In genomic region chr13:47120284-47120683, GRCh38 we compare ENCODE assay signal across 24 cellular contexts.
"Had no signal": no experiment of that assay in that cellular context is flagged by ENCODE, and none has a peak within 500 bp of the region (broad histone marks: within the 10 kb centered on the region; RNA-seq: fewer than 3 reads in every experiment).

No MANE protein-coding gene starts in this region.

- H3K36me3 ChIP-seq: gastroesophageal sphincter, heart left ventricle, sigmoid colon, tibial artery had no signal

- H3K27ac Mint-ChIP-seq: activated B cell treated with CpG ODN at 0.5 μM for 24 hours; activated CD4-positive, alpha-beta T cell treated with anti-CD3 and anti-CD28 coated beads for 36 hours; activated naive CD4-positive, alpha-beta T cell treated with anti-CD3 and anti-CD28 coated beads for 36 hours; activated naive CD8-positive, alpha-beta T cell treated with anti-CD3 and anti-CD28 coated beads, Interleukin-2, amount 10 ng/mL, durations not matched to agents 7 days and 5 days; endodermal cell; memory B cell; naive B cell had no signal

- H3K4me1 Mint-ChIP-seq: activated B cell treated with CpG ODN at 0.5 μM for 24 hours; activated CD4-positive, alpha-beta T cell treated with anti-CD3 and anti-CD28 coated beads for 36 hours; activated naive CD8-positive, alpha-beta T cell treated with anti-CD3 and anti-CD28 coated beads, Interleukin-2, amount 10 ng/mL, durations not matched to agents 7 days and 5 days; memory B cell; naive B cell had no signal

- H3K27me3 ChIP-seq: gastroesophageal sphincter, heart left ventricle, sigmoid colon, tibial artery had no signal

- H3K9me3 ChIP-seq: gastroesophageal sphincter, heart left ventricle, sigmoid colon, tibial artery had no signal

- DNase-seq: activated B cell treated with CpG ODN at 0.5 μM for 24 hours; activated CD4-positive, alpha-beta T cell treated with anti-CD3 and anti-CD28 coated beads for 36 hours; activated CD4-positive, alpha-beta T cell treated with anti-CD3 and anti-CD28 coated beads, Interleukin-2, amount 50 U/mL, for 48 hours; activated effector memory CD4-positive, alpha-beta T cell treated with Interleukin-2 at 50 U/mL for 16 hours; activated naive CD4-positive, alpha-beta T cell treated with anti-CD3 and anti-CD28 coated beads for 36 hours; activated naive CD8-positive, alpha-beta T cell treated with anti-CD3 and anti-CD28 coated beads, Interleukin-2, amount 10 ng/mL, durations not matched to agents 7 days and 5 days; activated T-cell treated with anti-CD3 and anti-CD28 coated beads, Interleukin-2, amount 50 U/mL, for 48 hours; amniotic stem cell; cerebellar nuclear complex; endodermal cell; heart left ventricle; naive B cell; retina; sigmoid colon; stimulated activated CD4-positive, alpha-beta T cell treated with anti-CD3 and anti-CD28 coated beads, Interleukin-2, amount 100 ng/mL, for 48 hours; stimulated activated CD8-positive, alpha-beta memory T cell treated with anti-CD3 and anti-CD28 coated beads, Interleukin-4, amount 100 ng/mL, for 48 hours; stimulated activated naive CD4-positive, alpha-beta T cell; substantia nigra; T-helper 1 cell; tibial artery had no signal

- H3K36me3 Mint-ChIP-seq: activated naive CD8-positive, alpha-beta T cell treated with anti-CD3 and anti-CD28 coated beads, Interleukin-2, amount 10 ng/mL, durations not matched to agents 7 days and 5 days; memory B cell; naive B cell had no signal

- ATAC-seq: activated CD4-positive, alpha-beta T cell treated with anti-CD3 and anti-CD28 coated beads for 36 hours; gastroesophageal sphincter; heart left ventricle had no signal

- H3K27me3 Mint-ChIP-seq: activated B cell treated with CpG ODN at 0.5 μM for 24 hours, memory B cell, naive B cell had no signal

- H3K4me1 ChIP-seq: gastroesophageal sphincter, heart left ventricle had no signal

- FAIRE-seq: islet of Langerhans had no signal

- H3K9me3 Mint-ChIP-seq: activated B cell treated with CpG ODN at 0.5 μM for 24 hours; activated naive CD4-positive, alpha-beta T cell treated with anti-CD3 and anti-CD28 coated beads for 36 hours; activated naive CD8-positive, alpha-beta T cell treated with anti-CD3 and anti-CD28 coated beads, Interleukin-2, amount 10 ng/mL, durations not matched to agents 7 days and 5 days; endodermal cell; memory B cell; naive B cell had no signal

- H3K27ac ChIP-seq: coronary artery, gastroesophageal sphincter, heart left ventricle, sigmoid colon, tibial artery had no signal

- H3K4me3 ChIP-seq: coronary artery, gastroesophageal sphincter, heart left ventricle, sigmoid colon, tibial artery had no signal

- H3K4me3 Mint-ChIP-seq: activated B cell treated with CpG ODN at 0.5 μM for 24 hours; activated CD4-positive, alpha-beta T cell treated with anti-CD3 and anti-CD28 coated beads for 36 hours; activated naive CD4-positive, alpha-beta T cell treated with anti-CD3 and anti-CD28 coated beads for 36 hours; activated naive CD8-positive, alpha-beta T cell treated with anti-CD3 and anti-CD28 coated beads, Interleukin-2, amount 10 ng/mL, durations not matched to agents 7 days and 5 days; endodermal cell; memory B cell; naive B cell had no signal
